8 cellular contexts compared by ENCODE assay signal in genomic region chr5:180071418-180072255, GRCh38. TPM values are rescaled to one million over a fixed set of nuclear protein-coding genes. Genes with fewer than 3 reads are reported as not detected.
DNase-seq lines count a peak whose midpoint lies in the region; ATAC-seq and TF ChIP-seq lines count a peak whose summit lies in the region.

Gene RNF130 (minus strand): TSS chr5:180071759. CDS start chr5:180071702, 57 bp downstream.

- H3K27me3 Mint-ChIP-seq in progenitor cell of endocrine pancreas = peaks cover 23% of the 10 kb centered on the region

- 0% methylated on average over 83 of the region's 129 CpGs; no CpG with 5 or more reads in 1 of the 2 donors for WGBS in transverse colon (ENCODE audit: low coverage in 1 of 2), 2 donors

- H3K27ac Mint-ChIP-seq in progenitor cell of endocrine pancreas = peak within 1 kb of the TSS; percentile 96

- DNase-seq in AML-193 (lab: John Stamatoyannopoulos, UW) (peak; percentile 73 to 76), NCI-H1092 treated with DMSO at 0.1 percent for 48 hours (lab: John Stamatoyannopoulos, UW) (peak; percentile 72), T-helper 9 cell (peak; percentile 76), anterior cingulate cortex (lab: John Stamatoyannopoulos, UW) (peak in 57 of 58 donors; percentile 51 to 94 (median 85)), left ventricle myocardium inferior (peak; percentile 93), progenitor cell of endocrine pancreas (ENCODE audit: low spot score, unreplicated experiment) (peak; percentile 92), transverse colon (peak; percentile 95)

- peaks cover 4% of the 10 kb centered on the region for H3K9me3 Mint-ChIP-seq in progenitor cell of endocrine pancreas (ENCODE audit: low read depth)

- no peaks in the 10 kb centered on the region for H3K27me3 ChIP-seq in left ventricle myocardium inferior (ENCODE audit: low read depth)
- no peaks in the 10 kb centered on the region for H3K27me3 ChIP-seq in transverse colon

- peak within 1 kb of the TSS; percentile 91 for H3K4me3 Mint-ChIP-seq in progenitor cell of endocrine pancreas (ENCODE audit: low read depth)

- H3K27ac ChIP-seq in left ventricle myocardium inferior (replicated peaks) (peak within 1 kb of the TSS; percentile 99), transverse colon (peak within 1 kb of the TSS; percentile 96 to 99 (median 97))

- TF ChIP-seq CTCF in left ventricle myocardium inferior (IDR thresholded peaks at IDR 0.05; ENCODE audit: borderline replicate concordance) = no peak
- TF ChIP-seq CTCF in progenitor cell of endocrine pancreas (IDR thresholded peaks at IDR 0.05; ENCODE audit: unreplicated experiment) = no peak
- peak in 1 of 5 experiments; percentile 20 for TF ChIP-seq CTCF in transverse colon (IDR thresholded peaks at IDR 0.05)

- H3K4me1 ChIP-seq in left ventricle myocardium inferior (peaks cover 42% of the 10 kb centered on the region), transverse colon (peaks cover 4 to 34% (median 11%) of the 10 kb centered on the region in 4 donors)

- peak; percentile 83 for TF ChIP-seq POLR2A in transverse colon (IDR thresholded peaks at IDR 0.05)

- H3K36me3 Mint-ChIP-seq in progenitor cell of endocrine pancreas (ENCODE audit: insufficient read depth) = peaks cover 2% of the 10 kb centered on the region

- H3K9me3 ChIP-seq in left ventricle myocardium inferior (replicated peaks) = peaks cover 6% of the 10 kb centered on the region
- H3K9me3 ChIP-seq in transverse colon = no peaks in the 10 kb centered on the region

- H3K4me3 ChIP-seq in left ventricle myocardium inferior (peak within 1 kb of the TSS; percentile 98), transverse colon (peak within 1 kb of the TSS; percentile 79 to 98 (median 88))

- H3K36me3 ChIP-seq in left ventricle myocardium inferior (no peaks in the 10 kb centered on the region), transverse colon (no peaks in the 10 kb centered on the region)

- peak; percentile 65 for ATAC-seq in GM21423 (IDR thresholded peaks at IDR 0.05; ENCODE audit: unreplicated experiment)

- in situ Hi-C loops in transverse colon (cut with MboI; ENCODE audit: low pct_ligation_motif_present in 1 of 4, low pct_unique_long_range_greater_than_20kb in 1 of 4, low sequenced_read_pairs in 3 of 4) = no loop called here

- H3K4me1 Mint-ChIP-seq in progenitor cell of endocrine pancreas (ENCODE audit: low read depth) = peaks cover 26% of the 10 kb centered on the region

- peak; percentile 27 for TF ChIP-seq EP300 in transverse colon (IDR thresholded peaks at IDR 0.05; ENCODE audit: low read depth)

- intact Hi-C loops in left ventricle myocardium inferior (cut with micrococcal nuclease) (loop anchor here (10.0 kb wide), 1 partner anchor 87 kb away; no protein-coding TSS in a partner anchor), transverse colon (cut with DNase I; ENCODE audit: low total_unique reads) (no loop called here)

RNA-seq across cellular contexts. Expression of gene RNF130, which starts in this region (rescaled TPM):
- total RNA-seq in left ventricle myocardium inferior (45.9 TPM), progenitor cell of endocrine pancreas (73.8 and 74.1 TPM in 2 replicates), transverse colon (10 to 100 TPM; 62.2 to 95.2 (median 70.3) TPM)

Comparison
In these comparisons a context has a peak if more than half of its experiments do, and no peak if none do; other contexts are left out.
1. Peak in every context shown above with its lines: DNase-seq, ATAC-seq, H3K4me3 ChIP-seq and H3K27ac ChIP-seq.